ENCODE assay signal across 1 cellular context in genomic region chr1:84947536-84948410, GRCh38.
TF ChIP-seq lines count a peak whose summit lies in the region.

No MANE protein-coding gene starts in this region.

TF ChIP-seq in GM23338, 12 proteins besides CTCF, POLR2A, EP300 and RAD21 (continued from another document):
- TF ChIP-seq, protein P1, sequence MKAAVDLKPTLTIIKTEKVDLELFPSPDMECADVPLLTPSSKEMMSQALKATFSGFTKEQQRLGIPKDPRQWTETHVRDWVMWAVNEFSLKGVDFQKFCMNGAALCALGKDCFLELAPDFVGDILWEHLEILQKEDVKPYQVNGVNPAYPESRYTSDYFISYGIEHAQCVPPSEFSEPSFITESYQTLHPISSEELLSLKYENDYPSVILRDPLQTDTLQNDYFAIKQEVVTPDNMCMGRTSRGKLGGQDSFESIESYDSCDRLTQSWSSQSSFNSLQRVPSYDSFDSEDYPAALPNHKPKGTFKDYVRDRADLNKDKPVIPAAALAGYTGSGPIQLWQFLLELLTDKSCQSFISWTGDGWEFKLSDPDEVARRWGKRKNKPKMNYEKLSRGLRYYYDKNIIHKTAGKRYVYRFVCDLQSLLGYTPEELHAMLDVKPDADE (IDR thresholded peaks at IDR 0.05), result no peak
- TF ChIP-seq POLR2AphosphoS5 (IDR thresholded peaks at IDR 0.05; ENCODE audit: low read depth) (no peak), ZNF114 (CRISPR knock-in tag; IDR thresholded peaks at IDR 0.05) (no peak), CREB1 (CRISPR knock-in tag; IDR thresholded peaks at IDR 0.05; ENCODE audit: low read depth) (no peak), STAT1 (IDR thresholded peaks at IDR 0.05; ENCODE audit: unreplicated experiment) (no peak), ZNF331 (CRISPR knock-in tag; IDR thresholded peaks at IDR 0.05; ENCODE audit: low read depth) (no peak), EZH2 (IDR thresholded peaks at IDR 0.05; ENCODE audit: low read depth, unreplicated experiment) (no peak), EZH2phosphoT487 (IDR thresholded peaks at IDR 0.05; ENCODE audit: unreplicated experiment) (no peak), NANOG (IDR thresholded peaks at IDR 0.05; ENCODE audit: borderline replicate concordance) (no peak)
- TF ChIP-seq, protein P2, sequence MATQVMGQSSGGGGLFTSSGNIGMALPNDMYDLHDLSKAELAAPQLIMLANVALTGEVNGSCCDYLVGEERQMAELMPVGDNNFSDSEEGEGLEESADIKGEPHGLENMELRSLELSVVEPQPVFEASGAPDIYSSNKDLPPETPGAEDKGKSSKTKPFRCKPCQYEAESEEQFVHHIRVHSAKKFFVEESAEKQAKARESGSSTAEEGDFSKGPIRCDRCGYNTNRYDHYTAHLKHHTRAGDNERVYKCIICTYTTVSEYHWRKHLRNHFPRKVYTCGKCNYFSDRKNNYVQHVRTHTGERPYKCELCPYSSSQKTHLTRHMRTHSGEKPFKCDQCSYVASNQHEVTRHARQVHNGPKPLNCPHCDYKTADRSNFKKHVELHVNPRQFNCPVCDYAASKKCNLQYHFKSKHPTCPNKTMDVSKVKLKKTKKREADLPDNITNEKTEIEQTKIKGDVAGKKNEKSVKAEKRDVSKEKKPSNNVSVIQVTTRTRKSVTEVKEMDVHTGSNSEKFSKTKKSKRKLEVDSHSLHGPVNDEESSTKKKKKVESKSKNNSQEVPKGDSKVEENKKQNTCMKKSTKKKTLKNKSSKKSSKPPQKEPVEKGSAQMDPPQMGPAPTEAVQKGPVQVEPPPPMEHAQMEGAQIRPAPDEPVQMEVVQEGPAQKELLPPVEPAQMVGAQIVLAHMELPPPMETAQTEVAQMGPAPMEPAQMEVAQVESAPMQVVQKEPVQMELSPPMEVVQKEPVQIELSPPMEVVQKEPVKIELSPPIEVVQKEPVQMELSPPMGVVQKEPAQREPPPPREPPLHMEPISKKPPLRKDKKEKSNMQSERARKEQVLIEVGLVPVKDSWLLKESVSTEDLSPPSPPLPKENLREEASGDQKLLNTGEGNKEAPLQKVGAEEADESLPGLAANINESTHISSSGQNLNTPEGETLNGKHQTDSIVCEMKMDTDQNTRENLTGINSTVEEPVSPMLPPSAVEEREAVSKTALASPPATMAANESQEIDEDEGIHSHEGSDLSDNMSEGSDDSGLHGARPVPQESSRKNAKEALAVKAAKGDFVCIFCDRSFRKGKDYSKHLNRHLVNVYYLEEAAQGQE (IDR thresholded peaks at IDR 0.05; ENCODE audit: unreplicated experiment), result no peak
- TF ChIP-seq, protein P3, sequence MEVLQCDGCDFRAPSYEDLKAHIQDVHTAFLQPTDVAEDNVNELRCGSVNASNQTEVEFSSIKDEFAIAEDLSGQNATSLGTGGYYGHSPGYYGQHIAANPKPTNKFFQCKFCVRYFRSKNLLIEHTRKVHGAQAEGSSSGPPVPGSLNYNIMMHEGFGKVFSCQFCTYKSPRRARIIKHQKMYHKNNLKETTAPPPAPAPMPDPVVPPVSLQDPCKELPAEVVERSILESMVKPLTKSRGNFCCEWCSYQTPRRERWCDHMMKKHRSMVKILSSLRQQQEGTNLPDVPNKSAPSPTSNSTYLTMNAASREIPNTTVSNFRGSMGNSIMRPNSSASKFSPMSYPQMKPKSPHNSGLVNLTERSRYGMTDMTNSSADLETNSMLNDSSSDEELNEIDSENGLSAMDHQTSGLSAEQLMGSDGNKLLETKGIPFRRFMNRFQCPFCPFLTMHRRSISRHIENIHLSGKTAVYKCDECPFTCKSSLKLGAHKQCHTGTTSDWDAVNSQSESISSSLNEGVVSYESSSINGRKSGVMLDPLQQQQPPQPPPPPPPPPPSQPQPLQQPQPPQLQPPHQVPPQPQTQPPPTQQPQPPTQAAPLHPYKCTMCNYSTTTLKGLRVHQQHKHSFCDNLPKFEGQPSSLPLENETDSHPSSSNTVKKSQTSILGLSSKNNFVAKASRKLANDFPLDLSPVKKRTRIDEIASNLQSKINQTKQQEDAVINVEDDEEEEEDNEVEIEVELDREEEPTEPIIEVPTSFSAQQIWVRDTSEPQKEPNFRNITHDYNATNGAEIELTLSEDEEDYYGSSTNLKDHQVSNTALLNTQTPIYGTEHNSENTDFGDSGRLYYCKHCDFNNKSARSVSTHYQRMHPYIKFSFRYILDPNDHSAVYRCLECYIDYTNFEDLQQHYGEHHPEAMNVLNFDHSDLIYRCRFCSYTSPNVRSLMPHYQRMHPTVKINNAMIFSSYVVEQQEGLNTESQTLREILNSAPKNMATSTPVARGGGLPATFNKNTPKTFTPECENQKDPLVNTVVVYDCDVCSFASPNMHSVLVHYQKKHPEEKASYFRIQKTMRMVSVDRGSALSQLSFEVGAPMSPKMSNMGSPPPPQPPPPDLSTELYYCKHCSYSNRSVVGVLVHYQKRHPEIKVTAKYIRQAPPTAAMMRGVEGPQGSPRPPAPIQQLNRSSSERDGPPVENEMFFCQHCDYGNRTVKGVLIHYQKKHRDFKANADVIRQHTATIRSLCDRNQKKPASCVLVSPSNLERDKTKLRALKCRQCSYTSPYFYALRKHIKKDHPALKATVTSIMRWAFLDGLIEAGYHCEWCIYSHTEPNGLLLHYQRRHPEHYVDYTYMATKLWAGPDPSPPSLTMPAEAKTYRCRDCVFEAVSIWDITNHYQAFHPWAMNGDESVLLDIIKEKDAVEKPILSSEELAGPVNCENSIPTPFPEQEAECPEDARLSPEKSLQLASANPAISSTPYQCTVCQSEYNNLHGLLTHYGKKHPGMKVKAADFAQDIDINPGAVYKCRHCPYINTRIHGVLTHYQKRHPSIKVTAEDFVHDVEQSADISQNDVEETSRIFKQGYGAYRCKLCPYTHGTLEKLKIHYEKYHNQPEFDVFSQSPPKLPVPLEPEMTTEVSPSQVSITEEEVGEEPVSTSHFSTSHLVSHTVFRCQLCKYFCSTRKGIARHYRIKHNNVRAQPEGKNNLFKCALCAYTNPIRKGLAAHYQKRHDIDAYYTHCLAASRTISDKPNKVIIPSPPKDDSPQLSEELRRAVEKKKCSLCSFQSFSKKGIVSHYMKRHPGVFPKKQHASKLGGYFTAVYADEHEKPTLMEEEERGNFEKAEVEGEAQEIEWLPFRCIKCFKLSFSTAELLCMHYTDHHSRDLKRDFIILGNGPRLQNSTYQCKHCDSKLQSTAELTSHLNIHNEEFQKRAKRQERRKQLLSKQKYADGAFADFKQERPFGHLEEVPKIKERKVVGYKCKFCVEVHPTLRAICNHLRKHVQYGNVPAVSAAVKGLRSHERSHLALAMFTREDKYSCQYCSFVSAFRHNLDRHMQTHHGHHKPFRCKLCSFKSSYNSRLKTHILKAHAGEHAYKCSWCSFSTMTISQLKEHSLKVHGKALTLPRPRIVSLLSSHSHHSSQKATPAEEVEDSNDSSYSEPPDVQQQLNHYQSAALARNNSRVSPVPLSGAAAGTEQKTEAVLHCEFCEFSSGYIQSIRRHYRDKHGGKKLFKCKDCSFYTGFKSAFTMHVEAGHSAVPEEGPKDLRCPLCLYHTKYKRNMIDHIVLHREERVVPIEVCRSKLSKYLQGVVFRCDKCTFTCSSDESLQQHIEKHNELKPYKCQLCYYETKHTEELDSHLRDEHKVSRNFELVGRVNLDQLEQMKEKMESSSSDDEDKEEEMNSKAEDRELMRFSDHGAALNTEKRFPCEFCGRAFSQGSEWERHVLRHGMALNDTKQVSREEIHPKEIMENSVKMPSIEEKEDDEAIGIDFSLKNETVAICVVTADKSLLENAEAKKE (CRISPR knock-in tag; IDR thresholded peaks at IDR 0.05), result no peak
